In the genomic region with DNA sequence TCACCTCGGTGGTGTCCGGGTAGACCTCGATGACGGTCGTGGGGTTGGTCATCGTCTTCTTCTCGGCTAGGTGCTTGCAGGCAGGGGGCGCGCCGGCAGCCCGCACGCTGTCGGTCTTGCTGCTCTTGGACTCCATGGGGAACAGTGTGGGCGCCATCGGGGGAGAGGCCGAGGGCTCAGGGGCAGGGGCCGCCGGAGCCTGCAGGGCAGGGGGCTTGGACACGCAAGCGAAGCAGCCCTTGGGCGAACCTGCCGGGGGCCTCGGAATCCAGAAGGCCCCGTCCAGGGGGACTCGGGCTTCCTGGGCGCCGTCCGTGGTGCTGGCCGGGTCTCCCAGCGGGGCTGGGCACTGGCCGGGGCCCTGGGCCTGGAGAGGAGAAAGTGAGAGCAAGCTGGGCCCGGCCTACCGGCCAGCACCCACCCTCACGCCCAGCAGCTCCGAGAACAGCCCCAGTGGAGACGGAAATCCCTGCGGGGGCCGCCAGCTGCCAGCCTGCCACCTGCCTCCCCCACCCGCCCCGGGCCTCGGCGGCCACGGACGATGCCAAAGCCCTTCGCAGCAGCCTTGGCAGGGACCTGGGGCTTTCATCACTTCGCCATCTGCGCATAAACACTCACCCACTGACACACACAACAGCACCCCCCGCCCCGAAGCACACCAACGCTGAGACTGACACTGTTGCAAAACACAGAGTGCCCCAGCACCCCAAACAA, we compare ENCODE assay signal across 10 cellular contexts. TPM values are rescaled to one million over a fixed set of nuclear protein-coding genes. Genes with fewer than 3 reads are reported as not detected.
DNase-seq lines count a peak whose midpoint lies in the region; ATAC-seq and TF ChIP-seq lines count a peak whose summit lies in the region.
"Had no signal": no experiment of that assay in that cellular context is flagged by ENCODE, and none has a peak within 500 bp of the region (broad histone marks: within the 10 kb centered on the region; RNA-seq: fewer than 3 reads in every experiment).

No MANE protein-coding gene starts in this region.

- intact Hi-C loops in right lobe of liver (cut with DNase I), result loop anchor here in 1 of 2 donors (10.0 kb wide), 1 partner anchor 93 kb away; no protein-coding TSS in a partner anchor

- 71% methylated on average over 50 of the region's 50 CpGs for WGBS in HUES64
- 55% methylated on average over 10 of the region's 50 CpGs for WGBS in right lobe of liver (ENCODE audit: insufficient coverage, low coverage, low lambda C conversion rate, missing lambda C conversion rate)

- H3K27ac ChIP-seq in HUES64 (ENCODE audit: low read depth, low read length), result no peak overlapping the region
- H3K27ac ChIP-seq in right lobe of liver, result peak overlapping the region; percentile 33 to 69 (median 44)
- H3K27ac ChIP-seq in temporal lobe (ENCODE audit: low read depth, low read length), result peak overlapping the region; percentile 39
- H3K27ac ChIP-seq: VCaP had no signal

- H3K27me3 ChIP-seq in HUES64 (ENCODE audit: insufficient read depth, low read length), result peaks cover 39% of the 10 kb centered on the region
- no peaks in the 10 kb centered on the region for H3K27me3 ChIP-seq in right lobe of liver

- H3K9me3 ChIP-seq in HUES64 (ENCODE audit: insufficient read depth, low read depth, low read length) (no peaks in the 10 kb centered on the region), right lobe of liver (no peaks in the 10 kb centered on the region)

- H3K36me3 ChIP-seq in HUES64 (ENCODE audit: insufficient read depth, low read length) (no peaks in the 10 kb centered on the region), right lobe of liver (peaks cover 0 to 7% (median under 1%) of the 10 kb centered on the region in 4 donors)

- ATAC-seq in right lobe of liver (no peak), GM19397 (IDR thresholded peaks at IDR 0.05; ENCODE audit: unreplicated experiment) (no peak)

- no peak overlapping the region for H3K9ac ChIP-seq in HUES64 (ENCODE audit: low read depth, low read length)

- H3K4me1 ChIP-seq in HUES64 (ENCODE audit: insufficient read depth, low read length) (no peaks in the 10 kb centered on the region), right lobe of liver (peaks cover 0 to 8% (median 0%) of the 10 kb centered on the region in 4 donors)

- no peak for TF ChIP-seq CTCF in right lobe of liver (IDR thresholded peaks at IDR 0.05)

- no peak for TF ChIP-seq POLR2A in right lobe of liver (IDR thresholded peaks at IDR 0.05)

- peak; percentile 83 for DNase-seq in cerebellar cortex (ENCODE audit: low spot score)
- peak in 2 of 3 donors; percentile 33 to 54 for DNase-seq in right lobe of liver
- no peak for DNase-seq in stimulated activated naive CD4-positive, alpha-beta T cell treated with Interleukin-2 at 50 U/mL for 16 hours (lab: John Stamatoyannopoulos, UW)
- no peak for DNase-seq in NCI-H82 treated with DMSO at 0.1 percent for 48 hours (lab: John Stamatoyannopoulos, UW; ENCODE audit: unreplicated experiment)
- DNase-seq: NCI-H774 had no signal

- H3K4me3 ChIP-seq in HUES64 (ENCODE audit: low read length), result peak overlapping the region; percentile 48; the same call in 1 of the 2 replicates
- H3K4me3 ChIP-seq in right lobe of liver, result peak overlapping the region; percentile 36 to 45 (median 42)

RNA-seq across cellular contexts. Expression of gene IFITM10, which starts 2.5 kb away (rescaled TPM):
- polyA plus RNA-seq in HUES64 (2013, experiment 1 of 2), result not detected
- not detected for polyA plus RNA-seq in HUES64 (2013, experiment 2 of 2)
- 10 to 100 TPM in 1 of 6 experiments, 1 to 10 TPM in 5; 1.3 to 11.4 (median 6.7) TPM for total RNA-seq in right lobe of liver
- 0.49 TPM for total RNA-seq in temporal lobe

RNA-seq across cellular contexts. Expression of gene CTSD, which starts 15.8 kb away (rescaled TPM):
- 125 TPM for polyA plus RNA-seq in HUES64 (2013, experiment 1 of 2)
- polyA plus RNA-seq in HUES64 (2013, experiment 2 of 2), result 117 TPM
- 1,000 to 10,000 TPM in 3 of 6 experiments, 100 to 1,000 TPM in 3; 515 to 1,549 (median 1,009) TPM for total RNA-seq in right lobe of liver
- total RNA-seq in temporal lobe, result 36.9 TPM

RNA-seq across cellular contexts. Expression of gene KRTAP5-6, which starts 50.9 kb away (rescaled TPM):
- not detected for polyA plus RNA-seq in HUES64 (2013, experiment 1 of 2)
- polyA plus RNA-seq in HUES64 (2013, experiment 2 of 2), result not detected
- 1 to 10 TPM in 3 of 6 experiments, under 1 TPM in 2, not detected in 1; 0.79 to 1.5 (median 1.2) TPM for total RNA-seq in right lobe of liver
- not detected for total RNA-seq in temporal lobe
- total RNA-seq: HT1080 had no signal

Comparison
In these comparisons a context has a peak if more than half of its experiments do, and no peak if none do; other contexts are left out.
1. DNase-seq: peak in cerebellar cortex (single experiment) and right lobe of liver (2 of 3); none in stimulated activated naive CD4-positive, alpha-beta T cell treated with Interleukin-2 at 50 U/mL for 16 hours (single experiment) and NCI-H82 treated with DMSO at 0.1 percent for 48 hours (single experiment).
2. RNA of gene CTSD, which starts 15.8 kb away (total RNA-seq): 515 to 1,549 TPM in right lobe of liver; 36.9 TPM in temporal lobe (single experiment); every median in the first group is over 10 times any median in the second.